In genomic region chr2:239061824-239062560, GRCh38 we compare ENCODE assay signal across 1 cellular context.
TF ChIP-seq lines count a peak whose summit lies in the region.

No MANE protein-coding gene starts in this region.

TF ChIP-seq in SK-N-SH treated with all-trans-retinoic acid at 6 μM for 48 hours, 23 proteins besides CTCF, POLR2A, EP300 and RAD21 (continued from another document):
- TF ChIP-seq SNAI2 (CRISPR knock-in tag; IDR thresholded peaks at IDR 0.05) (no peak), RARB (CRISPR knock-in tag; IDR thresholded peaks at IDR 0.05) (no peak), TCF4 (CRISPR knock-in tag; IDR thresholded peaks at IDR 0.05; ENCODE audit: borderline replicate concordance) (no peak), ZFP3 (CRISPR knock-in tag; IDR thresholded peaks at IDR 0.05) (no peak), ZNF8 (CRISPR knock-in tag; IDR thresholded peaks at IDR 0.05) (no peak), GLIS3 (CRISPR knock-in tag; IDR thresholded peaks at IDR 0.05) (no peak), ZFP30 (CRISPR knock-in tag; IDR thresholded peaks at IDR 0.05) (no peak), CSDC2 (CRISPR knock-in tag; IDR thresholded peaks at IDR 0.05) (no peak), ISL1 (CRISPR knock-in tag; IDR thresholded peaks at IDR 0.05) (no peak)
- TF ChIP-seq, protein P1, sequence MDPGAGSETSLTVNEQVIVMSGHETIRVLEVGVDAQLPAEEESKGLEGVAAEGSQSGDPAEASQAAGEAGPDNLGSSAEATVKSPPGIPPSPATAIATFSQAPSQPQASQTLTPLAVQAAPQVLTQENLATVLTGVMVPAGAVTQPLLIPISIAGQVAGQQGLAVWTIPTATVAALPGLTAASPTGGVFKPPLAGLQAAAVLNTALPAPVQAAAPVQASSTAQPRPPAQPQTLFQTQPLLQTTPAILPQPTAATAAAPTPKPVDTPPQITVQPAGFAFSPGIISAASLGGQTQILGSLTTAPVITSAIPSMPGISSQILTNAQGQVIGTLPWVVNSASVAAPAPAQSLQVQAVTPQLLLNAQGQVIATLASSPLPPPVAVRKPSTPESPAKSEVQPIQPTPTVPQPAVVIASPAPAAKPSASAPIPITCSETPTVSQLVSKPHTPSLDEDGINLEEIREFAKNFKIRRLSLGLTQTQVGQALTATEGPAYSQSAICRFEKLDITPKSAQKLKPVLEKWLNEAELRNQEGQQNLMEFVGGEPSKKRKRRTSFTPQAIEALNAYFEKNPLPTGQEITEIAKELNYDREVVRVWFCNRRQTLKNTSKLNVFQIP (CRISPR knock-in tag; IDR thresholded peaks at IDR 0.05; ENCODE audit: borderline replicate concordance, low read depth), result no peak
- TF ChIP-seq, protein P2, sequence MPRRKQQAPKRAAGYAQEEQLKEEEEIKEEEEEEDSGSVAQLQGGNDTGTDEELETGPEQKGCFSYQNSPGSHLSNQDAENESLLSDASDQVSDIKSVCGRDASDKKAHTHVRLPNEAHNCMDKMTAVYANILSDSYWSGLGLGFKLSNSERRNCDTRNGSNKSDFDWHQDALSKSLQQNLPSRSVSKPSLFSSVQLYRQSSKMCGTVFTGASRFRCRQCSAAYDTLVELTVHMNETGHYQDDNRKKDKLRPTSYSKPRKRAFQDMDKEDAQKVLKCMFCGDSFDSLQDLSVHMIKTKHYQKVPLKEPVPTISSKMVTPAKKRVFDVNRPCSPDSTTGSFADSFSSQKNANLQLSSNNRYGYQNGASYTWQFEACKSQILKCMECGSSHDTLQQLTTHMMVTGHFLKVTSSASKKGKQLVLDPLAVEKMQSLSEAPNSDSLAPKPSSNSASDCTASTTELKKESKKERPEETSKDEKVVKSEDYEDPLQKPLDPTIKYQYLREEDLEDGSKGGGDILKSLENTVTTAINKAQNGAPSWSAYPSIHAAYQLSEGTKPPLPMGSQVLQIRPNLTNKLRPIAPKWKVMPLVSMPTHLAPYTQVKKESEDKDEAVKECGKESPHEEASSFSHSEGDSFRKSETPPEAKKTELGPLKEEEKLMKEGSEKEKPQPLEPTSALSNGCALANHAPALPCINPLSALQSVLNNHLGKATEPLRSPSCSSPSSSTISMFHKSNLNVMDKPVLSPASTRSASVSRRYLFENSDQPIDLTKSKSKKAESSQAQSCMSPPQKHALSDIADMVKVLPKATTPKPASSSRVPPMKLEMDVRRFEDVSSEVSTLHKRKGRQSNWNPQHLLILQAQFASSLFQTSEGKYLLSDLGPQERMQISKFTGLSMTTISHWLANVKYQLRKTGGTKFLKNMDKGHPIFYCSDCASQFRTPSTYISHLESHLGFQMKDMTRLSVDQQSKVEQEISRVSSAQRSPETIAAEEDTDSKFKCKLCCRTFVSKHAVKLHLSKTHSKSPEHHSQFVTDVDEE (CRISPR knock-in tag; IDR thresholded peaks at IDR 0.05), result no peak
- TF ChIP-seq, protein P3, sequence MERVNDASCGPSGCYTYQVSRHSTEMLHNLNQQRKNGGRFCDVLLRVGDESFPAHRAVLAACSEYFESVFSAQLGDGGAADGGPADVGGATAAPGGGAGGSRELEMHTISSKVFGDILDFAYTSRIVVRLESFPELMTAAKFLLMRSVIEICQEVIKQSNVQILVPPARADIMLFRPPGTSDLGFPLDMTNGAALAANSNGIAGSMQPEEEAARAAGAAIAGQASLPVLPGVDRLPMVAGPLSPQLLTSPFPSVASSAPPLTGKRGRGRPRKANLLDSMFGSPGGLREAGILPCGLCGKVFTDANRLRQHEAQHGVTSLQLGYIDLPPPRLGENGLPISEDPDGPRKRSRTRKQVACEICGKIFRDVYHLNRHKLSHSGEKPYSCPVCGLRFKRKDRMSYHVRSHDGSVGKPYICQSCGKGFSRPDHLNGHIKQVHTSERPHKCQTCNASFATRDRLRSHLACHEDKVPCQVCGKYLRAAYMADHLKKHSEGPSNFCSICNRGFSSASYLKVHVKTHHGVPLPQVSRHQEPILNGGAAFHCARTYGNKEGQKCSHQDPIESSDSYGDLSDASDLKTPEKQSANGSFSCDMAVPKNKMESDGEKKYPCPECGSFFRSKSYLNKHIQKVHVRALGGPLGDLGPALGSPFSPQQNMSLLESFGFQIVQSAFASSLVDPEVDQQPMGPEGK (CRISPR knock-in tag; IDR thresholded peaks at IDR 0.05; ENCODE audit: borderline replicate concordance), result no peak
